11 cellular contexts compared by ENCODE assay signal in the genomic region with DNA sequence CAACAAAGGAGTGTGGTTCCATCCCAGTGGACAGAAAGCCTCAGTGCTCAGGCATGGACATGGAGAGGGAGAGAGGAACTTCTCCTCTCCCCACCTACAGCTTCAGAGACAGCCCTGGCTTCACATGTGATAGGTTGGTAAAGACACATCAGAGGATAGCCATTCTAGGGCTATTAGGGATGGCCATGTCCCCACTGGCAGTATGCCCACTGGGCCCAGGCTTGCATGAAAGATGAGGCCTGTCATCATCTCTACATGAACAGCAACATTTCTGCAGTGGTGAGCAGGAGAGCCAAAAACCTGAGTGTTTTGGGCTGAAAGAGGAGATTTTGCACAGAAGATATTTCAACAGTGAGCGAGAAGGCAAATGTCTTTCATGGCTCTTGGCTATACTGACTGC.
DNase-seq lines count a peak whose midpoint lies in the region; ATAC-seq and TF ChIP-seq lines count a peak whose summit lies in the region.
"Had no signal": no experiment of that assay in that cellular context is flagged by ENCODE, and none has a peak within 500 bp of the region (broad histone marks: within the 10 kb centered on the region; RNA-seq: fewer than 3 reads in every experiment).

No MANE protein-coding gene starts in this region.

- no peak overlapping the region for H3K18ac ChIP-seq in neuronal stem cell (ENCODE audit: low read length)
- no peak overlapping the region for H3K18ac ChIP-seq in trophoblast cell (ENCODE audit: low read length)

- H3K14ac ChIP-seq in neuronal stem cell (ENCODE audit: low read length): no peak overlapping the region
- no peak overlapping the region for H3K14ac ChIP-seq in trophoblast cell (ENCODE audit: low read length)

- no peak overlapping the region for H2BK5ac ChIP-seq in neuronal stem cell (ENCODE audit: low read length)
- H2BK5ac ChIP-seq in trophoblast cell (ENCODE audit: low read depth, low read length, poor library complexity): no peak overlapping the region

- H4K12ac ChIP-seq in trophoblast cell (ENCODE audit: low read depth, low read length): no peak overlapping the region

- no peaks in the 10 kb centered on the region for H4K20me1 ChIP-seq in DND-41 (ENCODE audit: insufficient read depth, low read length)

- H3K9ac ChIP-seq in DND-41 (ENCODE audit: low read depth, low read length) (no peak overlapping the region), neuronal stem cell (ENCODE audit: low read depth, low read length, poor library complexity) (no peak overlapping the region), trophoblast cell (ENCODE audit: low read length) (no peak overlapping the region)

- no peak overlapping the region for H4K91ac ChIP-seq in neuronal stem cell (ENCODE audit: low read depth, low read length, poor library complexity)
- H4K91ac ChIP-seq in trophoblast cell (ENCODE audit: low read depth, low read length): no peak overlapping the region

- H4K8ac ChIP-seq in neuronal stem cell (ENCODE audit: low read depth, low read length) (no peak overlapping the region), trophoblast cell (ENCODE audit: low read depth, low read length) (no peak overlapping the region)

- H3K4me1 ChIP-seq in DND-41 (ENCODE audit: insufficient read depth, low read length): no peaks in the 10 kb centered on the region
- H3K4me1 ChIP-seq in neuronal stem cell (ENCODE audit: control insufficient read depth in 2 of 2, insufficient read depth in 1 of 2, low read depth in 1 of 2, low read length in 2 of 2): no peaks in the 10 kb centered on the region
- H3K4me1 ChIP-seq in trophoblast cell (ENCODE audit: control insufficient read depth in 1 of 2, insufficient read depth in 2 of 2, low read length in 2 of 2): no peaks in the 10 kb centered on the region

- H3K4me2 ChIP-seq in DND-41 (ENCODE audit: insufficient read depth, low read length) (no peak overlapping the region), neuronal stem cell (ENCODE audit: insufficient read depth, low read length, poor library complexity, severe bottlenecking) (no peak overlapping the region), trophoblast cell (ENCODE audit: low read length) (no peak overlapping the region)

- H3K4ac ChIP-seq in neuronal stem cell (ENCODE audit: low read length): no peak overlapping the region
- no peak overlapping the region for H3K4ac ChIP-seq in trophoblast cell (ENCODE audit: low read depth, low read length)

- H3K4me3 ChIP-seq in DND-41 (ENCODE audit: low read depth in 1 of 2, low read length in 2 of 2): no peak overlapping the region
- H3K4me3 ChIP-seq in neuronal stem cell (ENCODE audit: low read length in 2 of 2): no peak overlapping the region
- H3K4me3 ChIP-seq in trophoblast cell (ENCODE audit: low read depth, low read length): no peak overlapping the region
- no peak overlapping the region for H3K4me3 ChIP-seq in MG63

- H2AFZ ChIP-seq in DND-41 (ENCODE audit: low read depth, low read length) (peak overlapping the region; percentile 16; the same call in 1 of the 2 replicates), neuronal stem cell (ENCODE audit: low read length) (peak overlapping the region; percentile 65), trophoblast cell (ENCODE audit: insufficient read depth, low read length, poor library complexity) (no peak overlapping the region)

- ATAC-seq in DND-41 (ENCODE audit: insufficient read depth, low read depth): no peak
- peak; percentile 12 for ATAC-seq in GM21723 (IDR thresholded peaks at IDR 0.05; ENCODE audit: unreplicated experiment)
- peak; percentile 12 for ATAC-seq in HG03432 (IDR thresholded peaks at IDR 0.05; ENCODE audit: unreplicated experiment)

- TF ChIP-seq CTCF in DND-41 (IDR thresholded peaks at IDR 0.05; ENCODE audit: borderline replicate concordance, extremely low read depth, low read length, poor library complexity, severe bottlenecking): no peak

- H2AK5ac ChIP-seq in neuronal stem cell (ENCODE audit: low read depth, low read length) (no peak overlapping the region), trophoblast cell (ENCODE audit: low read length) (no peak overlapping the region)

- H2BK120ac ChIP-seq in neuronal stem cell (ENCODE audit: low read depth, low read length) (no peak overlapping the region), trophoblast cell (ENCODE audit: insufficient read depth, low read length, poor library complexity) (no peak overlapping the region)

- no peak overlapping the region for H2BK15ac ChIP-seq in neuronal stem cell (ENCODE audit: low read length)

- WGBS in neuronal stem cell (ENCODE audit: extremely low coverage in 2 of 2, insufficient read length in 2 of 2, insufficient replicate concordance in 1 of 2), 2 donors: no CpG with 5 or more reads among the region's 1 CpG
- no CpG with 5 or more reads among the region's 1 CpG for WGBS in trophoblast cell (ENCODE audit: extremely low coverage, insufficient coverage, insufficient read length)

- H3K79me1 ChIP-seq in neuronal stem cell (ENCODE audit: low read depth, low read length): no peaks in the 10 kb centered on the region
- no peaks in the 10 kb centered on the region for H3K79me1 ChIP-seq in trophoblast cell (ENCODE audit: low read length)

- H3K27ac ChIP-seq in DND-41 (ENCODE audit: low read length) (no peak overlapping the region), neuronal stem cell (replicated peaks; ENCODE audit: low read length) (no peak overlapping the region), trophoblast cell (ENCODE audit: low read depth, low read length) (no peak overlapping the region)

- H3K9me3 ChIP-seq in DND-41 (ENCODE audit: insufficient read depth, low read length, severe bottlenecking): peaks cover 4% of the 10 kb centered on the region
- H3K9me3 ChIP-seq in neuronal stem cell (replicated peaks in 1 of 2; ENCODE audit: control insufficient read depth in 2 of 2, insufficient read depth in 1 of 2, low read depth in 1 of 2, low read length in 2 of 2): peaks cover 0 to 2% of the 10 kb centered on the region in 2 donors
- H3K9me3 ChIP-seq in trophoblast cell (ENCODE audit: insufficient read depth, low read depth, low read length): peaks cover 2% of the 10 kb centered on the region
- H3K9me3 ChIP-seq in MG63: no peaks in the 10 kb centered on the region

- DNase-seq in DND-41: no peak
- DNase-seq in neuronal stem cell (ENCODE audit: low spot score): no peak
- DNase-seq in trophoblast cell: no peak
- no peak for DNase-seq in MG63
- DNase-seq in KG1 (lab: John Stamatoyannopoulos, UW): no peak
- DNase-seq: GF-D8, GOT3, NCI-H1105 treated with DMSO at 0.1 percent for 48 hours, T-helper 1 cell had no signal

- no peak overlapping the region for H2BK12ac ChIP-seq in neuronal stem cell (ENCODE audit: low read length)
- no peak overlapping the region for H2BK12ac ChIP-seq in trophoblast cell (ENCODE audit: low read length)

- H3K23ac ChIP-seq in neuronal stem cell (ENCODE audit: low read depth, low read length, poor library complexity) (no peak overlapping the region), trophoblast cell (ENCODE audit: low read length) (no peak overlapping the region)

- no peaks in the 10 kb centered on the region for H3K36me3 ChIP-seq in DND-41 (ENCODE audit: insufficient read depth, low read length)
- no peaks in the 10 kb centered on the region for H3K36me3 ChIP-seq in neuronal stem cell (replicated peaks in 1 of 2; ENCODE audit: control insufficient read depth in 2 of 2, insufficient read depth in 2 of 2, low read length in 2 of 2)
- H3K36me3 ChIP-seq in trophoblast cell (ENCODE audit: control insufficient read depth in 1 of 2, insufficient read depth in 2 of 2, low read length in 2 of 2): no peaks in the 10 kb centered on the region
- no peaks in the 10 kb centered on the region for H3K36me3 ChIP-seq in MG63

- H3K79me2 ChIP-seq in DND-41 (ENCODE audit: insufficient read depth, low read length) (no peaks in the 10 kb centered on the region), trophoblast cell (ENCODE audit: control insufficient read depth, insufficient read depth, low read length, poor library complexity) (no peaks in the 10 kb centered on the region)

- H3K27me3 ChIP-seq in DND-41 (ENCODE audit: insufficient read depth, low read length, poor library complexity) (no peaks in the 10 kb centered on the region), neuronal stem cell (ENCODE audit: control insufficient read depth in 3 of 3, insufficient read depth in 3 of 3, low read depth in 1 of 3, low read length in 3 of 3) (no peaks in the 10 kb centered on the region), trophoblast cell (ENCODE audit: insufficient read depth, low read length) (no peaks in the 10 kb centered on the region), MG63 (no peaks in the 10 kb centered on the region)
